8 cellular contexts compared by ENCODE assay signal in genomic region chr6:110816110-110816409, GRCh38. TPM values are rescaled to one million over a fixed set of nuclear protein-coding genes. Genes with fewer than 3 reads are reported as not detected.
DNase-seq lines count a peak whose midpoint lies in the region; FAIRE-seq and TF ChIP-seq lines count a peak whose summit lies in the region.

No MANE protein-coding gene starts in this region.

- H3K9me3 ChIP-seq in SU-DHL-6 (ENCODE audit: insufficient read depth, low read length) = no peaks in the 10 kb centered on the region

- no peak for FAIRE-seq in GM12891 (lab: Jason Lieb, UNC)

- no peaks in the 10 kb centered on the region for H3K9me2 ChIP-seq in SU-DHL-6 (replicated peaks; ENCODE audit: insufficient read depth, low read length)

- no peaks in the 10 kb centered on the region for H3K27me3 ChIP-seq in SU-DHL-6 (ENCODE audit: low read length)

- H3K27ac ChIP-seq in SU-DHL-6 (ENCODE audit: low read depth, low read length) = peak overlapping the region; percentile 84

- TF ChIP-seq CTCF in SU-DHL-6 (IDR thresholded peaks at IDR 0.05; ENCODE audit: insufficient read depth, low read length, poor library complexity, severe bottlenecking) = no peak
- TF ChIP-seq CTCF in fibroblast of mammary gland (conservative IDR thresholded peaks at IDR 0.05; ENCODE audit: control insufficient read depth, insufficient read depth, low read depth, low read length) = no peak

- H3F3A ChIP-seq in SU-DHL-6 (ENCODE audit: insufficient read depth) = peaks cover 27% of the 10 kb centered on the region

- peak; percentile 77; the same call in 1 of the 2 replicates for TF ChIP-seq POLR2A in GM12891 (IDR thresholded peaks at IDR 0.05; ENCODE audit: low read depth, low read length)

- peaks cover 39% of the 10 kb centered on the region for H3K79me2 ChIP-seq in SU-DHL-6 (ENCODE audit: insufficient read depth, low read length)

- H3K9ac ChIP-seq in SU-DHL-6 (ENCODE audit: low read length) = peak overlapping the region; percentile 89

- H3K4me3 ChIP-seq in SU-DHL-6 (ENCODE audit: insufficient read depth, low read length, poor library complexity, severe bottlenecking) (peak overlapping the region; percentile 53), fibroblast of mammary gland (ENCODE audit: control insufficient read depth, low read depth, low read length) (peak overlapping the region; percentile 85), skeletal muscle cell (ENCODE audit: low read depth, low read length) (peak overlapping the region; percentile 64)

- peak overlapping the region; percentile 72 for H2AFZ ChIP-seq in SU-DHL-6 (ENCODE audit: low read depth, low read length, severe bottlenecking)

- 0 out of 2 replicates have a peak, but pooled peaks cover 3% of the 10 kb centered on the region for H3K36me3 ChIP-seq in SU-DHL-6 (ENCODE audit: low read length)

- peak overlapping the region; percentile 86 for H3K4me2 ChIP-seq in SU-DHL-6 (ENCODE audit: low read depth, low read length, poor library complexity, severe bottlenecking)

- DNase-seq in GM12891 (ENCODE audit: insufficient read length, low spot score) (no peak), fibroblast of mammary gland (ENCODE audit: low read depth) (no peak), skeletal muscle cell (ENCODE audit: low read depth) (no peak), SW480 (ENCODE audit: low spot score) (no peak), COR-L47 (lab: John Stamatoyannopoulos, UW) (no peak)
- DNase-seq in effector CD4-positive, alpha-beta T cell = no peak
- no peak for DNase-seq in stimulated activated CD4-positive, alpha-beta T cell treated with anti-CD3 and anti-CD28 coated beads, Interleukin-4, amount 100 ng/mL, for 4 hours

- peaks cover 12% of the 10 kb centered on the region for H4K20me1 ChIP-seq in SU-DHL-6 (ENCODE audit: low read depth, low read length)

TF ChIP-seq in GM12891, 5 proteins besides CTCF, POLR2A, EP300 and RAD21:
- TF ChIP-seq TAF1 (IDR thresholded peaks at IDR 0.05; ENCODE audit: low read depth, low read length) (no peak), PAX5 (IDR thresholded peaks at IDR 0.05; ENCODE audit: insufficient read depth, low read length, severe bottlenecking) (no peak), POU2F2 (IDR thresholded peaks at IDR 0.05; ENCODE audit: low read depth, low read length) (no peak)

RNA-seq across cellular contexts. Expression of gene CDK19, which starts 0.8 kb away (rescaled TPM):
- polyA plus RNA-seq in GM12891 (2012; ENCODE audit: low read depth, missing spikeins) = 9.6 TPM

RNA-seq across cellular contexts. Expression of gene AMD1, which starts 58.5 kb away (rescaled TPM):
- polyA plus RNA-seq in GM12891 (2012; ENCODE audit: low read depth, missing spikeins) = 48.9 TPM
